Comparison of ENCODE assay signal across 25 cellular contexts in genomic region chr6:103769431-103769830, GRCh38.
DNase-seq lines count a peak whose midpoint lies in the region; ATAC-seq, FAIRE-seq and TF ChIP-seq lines count a peak whose summit lies in the region.
"Had no signal": no experiment of that assay in that cellular context is flagged by ENCODE, and none has a peak within 500 bp of the region (broad histone marks: within the 10 kb centered on the region; RNA-seq: fewer than 3 reads in every experiment).

No MANE protein-coding gene starts in this region.

- H2AFZ ChIP-seq in PC-3 (ENCODE audit: low read length) (no peak overlapping the region), H1 (ENCODE audit: low read length) (0 out of 2 replicates have a peak overlapping the region, but pooled peaks have one; percentile 60)

- no peak for TF ChIP-seq EP300 in H1 (IDR thresholded peaks at IDR 0.05; ENCODE audit: borderline replicate concordance in 1 of 2, low read depth in 2 of 2, low read length in 2 of 2)

- POLR2A ChIA-PET in A673 (lab: Charles Lee; ENCODE audit: low non-redundant PET) (interaction anchor here (0.6 kb wide), 1 partner anchor 54 kb away, joined by 3 read pairs; no protein-coding TSS in a partner anchor), PC-3 (lab: Charles Lee; ENCODE audit: unreplicated experiment) (no interaction called here), H1 (lab: Charles Lee; ENCODE audit: partially characterized antibody) (no interaction called here)

- H3K9me3 ChIP-seq in A673 (ENCODE audit: low read depth, low read length, poor library complexity, severe bottlenecking) (no peaks in the 10 kb centered on the region), PC-3 (ENCODE audit: low read length) (no peaks in the 10 kb centered on the region), H1 (ENCODE audit: insufficient read depth in 2 of 2, low read depth in 1 of 2, low read length in 1 of 2) (no peaks in the 10 kb centered on the region; a peak in 2 of 4 replicates), mesodermal cell (ENCODE audit: control insufficient read depth, low read length) (no peaks in the 10 kb centered on the region)
- H3K9me3 ChIP-seq: SK-N-SH had no signal

- H3K79me2 ChIP-seq in PC-3 (ENCODE audit: low read length) (no peaks in the 10 kb centered on the region), H1 (ENCODE audit: control insufficient read depth in 1 of 2, insufficient read depth in 2 of 2, low read length in 2 of 2) (no peaks in the 10 kb centered on the region)

- no peak overlapping the region for H3K23ac ChIP-seq in H1 (ENCODE audit: insufficient read length)

- H2AK5ac ChIP-seq in H1 (ENCODE audit: low read depth, low read length) = no peak overlapping the region

- no peaks in the 10 kb centered on the region for H3K9me2 ChIP-seq in PC-3 (replicated peaks; ENCODE audit: low read length)
- H3K9me2 ChIP-seq: SK-N-SH had no signal

- DNase-seq in A673 (ENCODE audit: low spot score) (peak; percentile 90), PC-3 (peak; percentile 4), H1 (ENCODE audit: low read depth in 1 of 2, low spot score in 2 of 2) (no peak), RKO (ENCODE audit: low spot score) (no peak), nucleus accumbens (lab: John Stamatoyannopoulos, UW) (no peak)
- DNase-seq: DMS153, DND-41, GOT3, HCEC 1CT, Kasumi-1, NCI-H1105, NCI-H146, NCI-H1930, NCI-H2227 treated with DMSO at 0.1 percent for 48 hours, NCI-H526 treated with DMSO at 0.1 percent for 48 hours, Peyer's patch, SIG-M5, SK-N-SH, SW 1271 had no signal

- no peak overlapping the region for H3K4me2 ChIP-seq in PC-3 (ENCODE audit: low read length)
- no peak overlapping the region for H3K4me2 ChIP-seq in H1 (ENCODE audit: insufficient read depth in 1 of 2, low read depth in 2 of 2, low read length in 2 of 2)
- H3K4me2 ChIP-seq: SK-N-SH had no signal

- TF ChIP-seq POLR2A in H1 (IDR thresholded peaks at IDR 0.05; ENCODE audit: control extremely low read depth in 1 of 2, low read depth in 2 of 2, low read length in 2 of 2) = no peak

- no peak overlapping the region for H3K14ac ChIP-seq in H1 (ENCODE audit: insufficient read length)

- no peaks in the 10 kb centered on the region for H3K27me3 ChIP-seq in A673 (replicated peaks; ENCODE audit: insufficient read depth, low read depth, low read length, poor library complexity)
- H3K27me3 ChIP-seq in PC-3 (ENCODE audit: low read length) = no peaks in the 10 kb centered on the region
- H3K27me3 ChIP-seq in H1 (replicated peaks in 1 of 4; ENCODE audit: control insufficient read depth in 3 of 4, extremely low read depth in 1 of 4, insufficient read depth in 3 of 4, low read length in 3 of 4) = no peaks in the 10 kb centered on the region
- H3K27me3 ChIP-seq: Peyer's patch had no signal

- H3K18ac ChIP-seq in H1 (ENCODE audit: extremely low read depth, low read length) = no peak overlapping the region

- H4K8ac ChIP-seq in H1 (ENCODE audit: extremely low read depth, insufficient read depth, low read length) = no peak overlapping the region

- H3K4me1 ChIP-seq in A673 (ENCODE audit: insufficient read depth, low read length, poor library complexity, severe bottlenecking) (peaks cover 26% of the 10 kb centered on the region), PC-3 (ENCODE audit: insufficient read depth, low read length) (no peaks in the 10 kb centered on the region), H1 (replicated peaks in 1 of 4; ENCODE audit: control insufficient read depth in 3 of 4, insufficient read depth in 4 of 4, low read length in 3 of 4) (no peaks in the 10 kb centered on the region), mesodermal cell (ENCODE audit: control insufficient read depth, insufficient read depth, low read length, poor library complexity, severe bottlenecking) (peaks cover 24% of the 10 kb centered on the region)
- H3K4me1 ChIP-seq: Peyer's patch had no signal

- H3K4me3 ChIP-seq in A673 (ENCODE audit: low read depth, low read length, poor library complexity, severe bottlenecking) = no peak overlapping the region
- H3K4me3 ChIP-seq in PC-3 (ENCODE audit: low read length) = no peak overlapping the region
- no peak overlapping the region for H3K4me3 ChIP-seq in H1 (ENCODE audit: extremely low read depth in 1 of 4, insufficient read depth in 2 of 4, low read depth in 3 of 4, low read length in 4 of 4)
- H3K4me3 ChIP-seq in mesodermal cell (ENCODE audit: extremely low read depth, insufficient read depth, low read length, poor library complexity, severe bottlenecking) = no peak overlapping the region
- H3K4me3 ChIP-seq: K562, Peyer's patch had no signal

- no TSS peak for BruUV-seq in A673 (replicated peaks; lab: Mats Ljungman, UMichigan)
- BruUV-seq in PC-3 (replicated peaks; lab: Mats Ljungman, UMichigan) = no TSS peak

- CTCF ChIA-PET in A673 (lab: Charles Lee) (no interaction called here), PC-3 (lab: Charles Lee) (no interaction called here), H1 (lab: Charles Lee; ENCODE audit: partially characterized antibody) (interaction anchor here (1.0 kb wide), 1 partner anchor 14 kb away, joined by 3 read pairs; no protein-coding TSS in a partner anchor)

- H3K9ac ChIP-seq in PC-3 (ENCODE audit: low read length) = no peak overlapping the region
- H3K9ac ChIP-seq in H1 (replicated peaks in 1 of 4; ENCODE audit: extremely low read depth in 1 of 4, low read depth in 3 of 4, low read length in 3 of 4) = no peak overlapping the region
- H3K9ac ChIP-seq: SK-N-SH had no signal

- 95% methylated on average over 1 of the region's 1 CpG; no CpG with 5 or more reads in 1 of the 2 experiments for WGBS in H1 (ENCODE audit: extremely low coverage in 1 of 2, insufficient coverage in 1 of 2, insufficient read length in 1 of 2, insufficient replicate concordance in 2 of 2, low coverage in 1 of 2, low lambda C conversion rate in 2 of 2, missing lambda C conversion rate in 1 of 2), 2 experiments
- WGBS in mesodermal cell (ENCODE audit: insufficient coverage in 2 of 2), 2 experiments = 67 to 93% methylated on average over 1 of the region's 1 CpG

- H4K20me1 ChIP-seq in PC-3 (ENCODE audit: low read length) = no peaks in the 10 kb centered on the region
- H4K20me1 ChIP-seq in H1 (replicated peaks in 1 of 2; ENCODE audit: control insufficient read depth in 1 of 2, insufficient read depth in 2 of 2, low read length in 2 of 2) = no peaks in the 10 kb centered on the region

- H4K5ac ChIP-seq in H1 (ENCODE audit: insufficient read length, low read depth, low read length) = no peak overlapping the region

- no peak; the same call in 1 of the 2 replicates for ATAC-seq in PC-3
- no peak for ATAC-seq in GM19467 (IDR thresholded peaks at IDR 0.05; ENCODE audit: unreplicated experiment)
- ATAC-seq: HepG2, K562 had no signal

- H2BK20ac ChIP-seq in H1 (ENCODE audit: low read length) = no peak overlapping the region

- H2BK12ac ChIP-seq in H1 (ENCODE audit: low read depth, low read length) = no peak overlapping the region

- no peak overlapping the region for H3K4ac ChIP-seq in H1 (replicated peaks; ENCODE audit: insufficient read length, low read depth, low read length)

- no peak overlapping the region for H4K91ac ChIP-seq in H1 (replicated peaks; ENCODE audit: insufficient read length, low read length)

- no peaks in the 10 kb centered on the region for H3K36me3 ChIP-seq in A673 (ENCODE audit: insufficient read depth, low read length, poor library complexity, severe bottlenecking)
- no peaks in the 10 kb centered on the region for H3K36me3 ChIP-seq in PC-3 (ENCODE audit: low read depth, low read length)
- H3K36me3 ChIP-seq in H1 (ENCODE audit: control insufficient read depth in 2 of 4, insufficient read depth in 4 of 4, low read length in 3 of 4) = no peaks in the 10 kb centered on the region
- H3K36me3 ChIP-seq in mesodermal cell (ENCODE audit: control insufficient read depth, insufficient read depth, low read length) = no peaks in the 10 kb centered on the region
- H3K36me3 ChIP-seq: Peyer's patch had no signal

- TF ChIP-seq CTCF in A673 (conservative IDR thresholded peaks at IDR 0.05; ENCODE audit: low read depth, low read length) = no peak
- no peak for TF ChIP-seq CTCF in PC-3 (conservative IDR thresholded peaks at IDR 0.05; ENCODE audit: low read depth, low read length)
- TF ChIP-seq CTCF in H1 (IDR thresholded peaks at IDR 0.05; ENCODE audit: control extremely low read depth in 1 of 3, insufficient read depth in 1 of 3, low read depth in 1 of 3, low read length in 3 of 3) = no peak

- no peak for TF ChIP-seq RAD21 in H1 (IDR thresholded peaks at IDR 0.05 in 1 of 2, conservative IDR thresholded peaks at IDR 0.05 in 1 of 2; ENCODE audit: low read depth in 2 of 2, low read length in 2 of 2)

- no peak overlapping the region for H2BK5ac ChIP-seq in H1 (ENCODE audit: low read depth, low read length)

- no peak overlapping the region for H3K56ac ChIP-seq in H1 (replicated peaks; ENCODE audit: insufficient read length, low read depth, low read length)

- intact Hi-C loops in A673 (cut with micrococcal nuclease; ENCODE audit: unreplicated experiment) (no loop called here), PC-3 (cut with micrococcal nuclease) (no loop called here)

- no peak overlapping the region for H2BK15ac ChIP-seq in H1 (ENCODE audit: low read length)

- no peak overlapping the region for H2BK120ac ChIP-seq in H1 (replicated peaks; ENCODE audit: low read depth, low read length)

- H3K23me2 ChIP-seq in H1 (ENCODE audit: low read depth, low read length) = no peaks in the 10 kb centered on the region; the same call in 1 of the 2 replicates

- FAIRE-seq in H1 (lab: Jason Lieb, UNC) = no peak
- FAIRE-seq: HepG2, K562 had no signal

- no peaks in the 10 kb centered on the region for H3K79me1 ChIP-seq in H1 (ENCODE audit: low read depth, low read length)

- no peaks in the 10 kb centered on the region for H3F3A ChIP-seq in PC-3 (ENCODE audit: low read length, unreplicated experiment)

- H3K27ac ChIP-seq in A673 (ENCODE audit: low read depth, low read length, poor library complexity, severe bottlenecking) (peak overlapping the region; percentile 53), PC-3 (ENCODE audit: low read length) (no peak overlapping the region), H1 (ENCODE audit: low read depth, low read length) (no peak overlapping the region), mesodermal cell (ENCODE audit: low read depth, low read length, severe bottlenecking) (peak overlapping the region; percentile 62)
- H3K27ac ChIP-seq: 22Rv1, HL-60, Peyer's patch had no signal

TF ChIP-seq in H1, 55 proteins besides CTCF, POLR2A, EP300 and RAD21 (continues in another document):
- TF ChIP-seq NRF1 (IDR thresholded peaks at IDR 0.05; ENCODE audit: low read depth, low read length) (no peak), GTF2F1 (IDR thresholded peaks at IDR 0.05; ENCODE audit: borderline replicate concordance, low read depth, low read length) (no peak), RXRA (IDR thresholded peaks at IDR 0.05; ENCODE audit: insufficient read depth, low read depth, low read length) (no peak), ZNF274 (IDR thresholded peaks at IDR 0.05; ENCODE audit: borderline replicate concordance, extremely low read depth, low read length) (no peak)

Comparison
In these comparisons a context has a peak if more than half of its experiments do, and no peak if none do; other contexts are left out.
1. DNase-seq: peak in A673 (single experiment) and PC-3 (single experiment); none in H1 (0 of 2), RKO (single experiment) and nucleus accumbens (0 of 56).
2. H3K27ac ChIP-seq: peak in A673 (single experiment) and mesodermal cell (single experiment); none in PC-3 (single experiment) and H1 (single experiment).